ENCODE assay signal across 9 cellular contexts in the genomic region with DNA sequence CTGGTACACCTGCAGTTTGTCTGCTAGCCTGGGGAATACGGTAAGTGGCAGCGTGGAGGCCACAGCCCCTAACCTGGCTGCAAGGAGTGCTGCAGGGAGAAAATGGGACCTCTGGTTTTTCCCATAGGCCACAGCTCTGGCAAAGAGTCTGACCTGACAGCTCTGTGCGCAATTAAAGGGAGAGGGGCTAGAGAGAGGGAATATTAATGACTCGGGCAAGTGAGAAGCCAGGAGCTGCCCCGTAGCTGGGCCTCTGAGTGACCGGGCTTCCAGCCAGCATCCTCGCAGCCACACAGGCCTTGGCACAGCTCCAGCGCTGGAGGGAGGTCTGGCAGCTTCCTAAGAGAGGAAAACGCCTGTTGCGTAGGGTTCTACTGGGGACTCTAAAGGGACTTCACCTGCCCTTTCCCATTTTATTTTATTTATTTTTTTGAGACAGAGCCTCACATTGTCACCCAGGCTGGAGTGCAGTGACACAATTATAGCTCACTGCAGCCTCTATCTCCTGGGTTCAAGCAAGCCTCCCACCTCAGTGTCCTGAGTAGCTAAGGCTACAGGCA. TPM values are rescaled to one million over a fixed set of nuclear protein-coding genes. Genes with fewer than 3 reads are reported as not detected.
DNase-seq lines count a peak whose midpoint lies in the region; ATAC-seq, FAIRE-seq and TF ChIP-seq lines count a peak whose summit lies in the region.
"Had no signal": no experiment of that assay in that cellular context is flagged by ENCODE, and none has a peak within 500 bp of the region (broad histone marks: within the 10 kb centered on the region; RNA-seq: fewer than 3 reads in every experiment).

No MANE protein-coding gene starts in this region.

- H3K9me3 ChIP-seq in heart right ventricle = no peaks in the 10 kb centered on the region

- no peak for FAIRE-seq in HTR-8/SVneo (lab: Jason Lieb, UNC)
- FAIRE-seq: H1 had no signal

- H3K27me3 ChIP-seq in heart right ventricle = no peaks in the 10 kb centered on the region

- ATAC-seq in SK-N-SH treated with all-trans-retinoic acid at 6 μM for 48 hours = peak; percentile 86
- ATAC-seq in heart right ventricle = peak; percentile 87 to 96 (median 92)
- no peak for ATAC-seq in HG03354 (IDR thresholded peaks at IDR 0.05; ENCODE audit: poor library complexity, severe bottlenecking, unreplicated experiment)
- ATAC-seq in GM18909 (IDR thresholded peaks at IDR 0.05; ENCODE audit: poor library complexity, unreplicated experiment) = no peak
- no peak for ATAC-seq in GM18858 (IDR thresholded peaks at IDR 0.05; ENCODE audit: unreplicated experiment)

- no peaks in the 10 kb centered on the region for H3K36me3 ChIP-seq in heart right ventricle

- peak; percentile 53 for DNase-seq in HTR-8/SVneo (ENCODE audit: insufficient read length, low spot score)
- DNase-seq in heart right ventricle = peak; percentile 91 to 92
- DNase-seq in stromal cell of bone marrow (ENCODE audit: low read depth) = peak; percentile 23
- DNase-seq in kidney glomerular epithelial cell (lab: John Stamatoyannopoulos, UW) = no peak

- WGBS in heart right ventricle, 2 donors = 7 to 12% methylated on average over 10 of the region's 10 CpGs

- H3K4me3 ChIP-seq in heart right ventricle = no peak overlapping the region

- no peak for TF ChIP-seq CTCF in heart right ventricle (IDR thresholded peaks at IDR 0.05)

- intact Hi-C loops in heart right ventricle (cut with DNase I) = loop anchor here in 2 of 10 donors (5.0 to 10.0 kb wide), 2 partner anchors 106 to 114 kb away; no protein-coding TSS in a partner anchor

- peaks cover 0 to 28% (median 13%) of the 10 kb centered on the region in 9 donors for H3K4me1 ChIP-seq in heart right ventricle

- H3K27ac ChIP-seq in heart right ventricle = peak overlapping the region in 7 of 10 donors; percentile 9 to 69 (median 46)

TF ChIP-seq in SK-N-SH treated with all-trans-retinoic acid at 6 μM for 48 hours, 23 proteins besides CTCF, POLR2A, EP300 and RAD21:
- TF ChIP-seq, protein P1, sequence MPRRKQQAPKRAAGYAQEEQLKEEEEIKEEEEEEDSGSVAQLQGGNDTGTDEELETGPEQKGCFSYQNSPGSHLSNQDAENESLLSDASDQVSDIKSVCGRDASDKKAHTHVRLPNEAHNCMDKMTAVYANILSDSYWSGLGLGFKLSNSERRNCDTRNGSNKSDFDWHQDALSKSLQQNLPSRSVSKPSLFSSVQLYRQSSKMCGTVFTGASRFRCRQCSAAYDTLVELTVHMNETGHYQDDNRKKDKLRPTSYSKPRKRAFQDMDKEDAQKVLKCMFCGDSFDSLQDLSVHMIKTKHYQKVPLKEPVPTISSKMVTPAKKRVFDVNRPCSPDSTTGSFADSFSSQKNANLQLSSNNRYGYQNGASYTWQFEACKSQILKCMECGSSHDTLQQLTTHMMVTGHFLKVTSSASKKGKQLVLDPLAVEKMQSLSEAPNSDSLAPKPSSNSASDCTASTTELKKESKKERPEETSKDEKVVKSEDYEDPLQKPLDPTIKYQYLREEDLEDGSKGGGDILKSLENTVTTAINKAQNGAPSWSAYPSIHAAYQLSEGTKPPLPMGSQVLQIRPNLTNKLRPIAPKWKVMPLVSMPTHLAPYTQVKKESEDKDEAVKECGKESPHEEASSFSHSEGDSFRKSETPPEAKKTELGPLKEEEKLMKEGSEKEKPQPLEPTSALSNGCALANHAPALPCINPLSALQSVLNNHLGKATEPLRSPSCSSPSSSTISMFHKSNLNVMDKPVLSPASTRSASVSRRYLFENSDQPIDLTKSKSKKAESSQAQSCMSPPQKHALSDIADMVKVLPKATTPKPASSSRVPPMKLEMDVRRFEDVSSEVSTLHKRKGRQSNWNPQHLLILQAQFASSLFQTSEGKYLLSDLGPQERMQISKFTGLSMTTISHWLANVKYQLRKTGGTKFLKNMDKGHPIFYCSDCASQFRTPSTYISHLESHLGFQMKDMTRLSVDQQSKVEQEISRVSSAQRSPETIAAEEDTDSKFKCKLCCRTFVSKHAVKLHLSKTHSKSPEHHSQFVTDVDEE (CRISPR knock-in tag; IDR thresholded peaks at IDR 0.05) = 0 out of 2 replicates have a peak, but pooled peaks have one; percentile 50
- TF ChIP-seq ZNF8 (CRISPR knock-in tag; IDR thresholded peaks at IDR 0.05) = no peak
- peak; percentile 44; the same call in 1 of the 2 replicates for TF ChIP-seq TCF4 (CRISPR knock-in tag; IDR thresholded peaks at IDR 0.05; ENCODE audit: borderline replicate concordance)

RNA-seq across cellular contexts. Expression of gene OCSTAMP, which starts 18.2 kb away (rescaled TPM):
- not detected for total RNA-seq in heart right ventricle
- not detected for polyA plus RNA-seq in heart right ventricle

RNA-seq across cellular contexts. Expression of gene ZNF334, which starts 55.3 kb away (rescaled TPM):
- 1 to 10 TPM in 9 of 10 donors, under 1 TPM in 1; 0.70 to 3.0 (median 1.6) TPM for total RNA-seq in heart right ventricle
- 1 to 10 TPM in 1 of 2 donors, under 1 TPM in 1; 0.64 to 2.9 TPM for polyA plus RNA-seq in heart right ventricle

Comparison
In these comparisons a context has a peak if more than half of its experiments do, and no peak if none do; other contexts are left out.
1. ATAC-seq: peak in SK-N-SH treated with all-trans-retinoic acid at 6 μM for 48 hours (single experiment) and heart right ventricle (8 of 8); none in HG03354 (single experiment), GM18909 (single experiment) and GM18858 (single experiment).